Comparison of ENCODE assay signal across 24 cellular contexts in genomic region chr2:16404551-16405300, GRCh38.
"Had no signal": no experiment of that assay in that cellular context is flagged by ENCODE, and none has a peak within 500 bp of the region (broad histone marks: within the 10 kb centered on the region; RNA-seq: fewer than 3 reads in every experiment).

No MANE protein-coding gene starts in this region.

- H3K27me3 Mint-ChIP-seq: naive B cell had no signal

- DNase-seq: dermis blood vessel endothelial cell; esophagus squamous epithelium; foreskin fibroblast; glutamatergic neuron; kidney; left cardiac atrium; left ventricle myocardium superior; mesenchymal stem cell; naive B cell; psoas muscle; retina; right lobe of liver; stimulated activated CD4-positive, alpha-beta T cell treated with anti-CD3 and anti-CD28 coated beads, Interleukin-4, amount 100 ng/mL, for 1 hour; stimulated activated CD8-positive, alpha-beta memory T cell treated with anti-CD3 and anti-CD28 coated beads, Interleukin-4, amount 100 ng/mL, for 48 hours; stimulated activated naive CD8-positive, alpha-beta T cell treated with anti-CD3 and anti-CD28 coated beads, Interleukin-15, Interleukin-2, amounts not matched to agents 100 U/mL and 50 U/mL, for 24 hours; thyroid gland; upper lobe of left lung had no signal

- H3K36me3 Mint-ChIP-seq: naive B cell; stimulated activated effector memory CD8-positive, alpha-beta T cell treated with anti-CD3 and anti-CD28 coated beads, Interleukin-12 subunit alpha, Interleukin-12 subunit beta, amount 100 ng/mL, for 72 hours had no signal

- H3K4me1 Mint-ChIP-seq: naive B cell; stimulated activated effector memory CD8-positive, alpha-beta T cell treated with anti-CD3 and anti-CD28 coated beads, Interleukin-12 subunit alpha, Interleukin-12 subunit beta, amount 100 ng/mL, for 72 hours had no signal

- H3K36me3 ChIP-seq: esophagus squamous epithelium, gastroesophageal sphincter, neutrophil, right lobe of liver, suprapubic skin, thyroid gland, upper lobe of left lung, vagina had no signal

- H3K4me3 ChIP-seq: esophagus squamous epithelium, gastroesophageal sphincter, lung, psoas muscle, right lobe of liver, suprapubic skin, thyroid gland, upper lobe of left lung, vagina had no signal

- H3K9me3 ChIP-seq: esophagus squamous epithelium, gastroesophageal sphincter, neutrophil, psoas muscle, right lobe of liver, suprapubic skin, thyroid gland, upper lobe of left lung, vagina had no signal

- ATAC-seq: gastroesophageal sphincter; left cardiac atrium; left ventricle myocardium superior; psoas muscle; right lobe of liver; stimulated activated effector memory CD8-positive, alpha-beta T cell treated with anti-CD3 and anti-CD28 coated beads, Interleukin-12 subunit alpha, Interleukin-12 subunit beta, amount 100 ng/mL, for 72 hours; stimulated activated naive CD8-positive, alpha-beta T cell treated with anti-CD3 and anti-CD28 coated beads, Interleukin-15, Interleukin-2, amounts not matched to agents 100 U/mL and 50 U/mL, for 24 hours had no signal

- H3K4me1 ChIP-seq: esophagus squamous epithelium, gastroesophageal sphincter, right lobe of liver, suprapubic skin, thyroid gland, upper lobe of left lung, vagina had no signal

- H3K27ac ChIP-seq: esophagus squamous epithelium, gastroesophageal sphincter, neutrophil, psoas muscle, right lobe of liver, suprapubic skin, thyroid gland, upper lobe of left lung, vagina had no signal

- H3K27me3 ChIP-seq: esophagus squamous epithelium, gastroesophageal sphincter, neutrophil, right lobe of liver, suprapubic skin, thyroid gland, upper lobe of left lung, vagina had no signal

- H3K27ac Mint-ChIP-seq: naive B cell; stimulated activated effector memory CD8-positive, alpha-beta T cell treated with anti-CD3 and anti-CD28 coated beads, Interleukin-12 subunit alpha, Interleukin-12 subunit beta, amount 100 ng/mL, for 72 hours had no signal

- H3K4me3 Mint-ChIP-seq: naive B cell; nephron; stimulated activated effector memory CD8-positive, alpha-beta T cell treated with anti-CD3 and anti-CD28 coated beads, Interleukin-12 subunit alpha, Interleukin-12 subunit beta, amount 100 ng/mL, for 72 hours had no signal

- H3K9me3 Mint-ChIP-seq: nephron; stimulated activated effector memory CD8-positive, alpha-beta T cell treated with anti-CD3 and anti-CD28 coated beads, Interleukin-12 subunit alpha, Interleukin-12 subunit beta, amount 100 ng/mL, for 72 hours had no signal
